1 cellular context compared by ENCODE assay signal in the genomic region with DNA sequence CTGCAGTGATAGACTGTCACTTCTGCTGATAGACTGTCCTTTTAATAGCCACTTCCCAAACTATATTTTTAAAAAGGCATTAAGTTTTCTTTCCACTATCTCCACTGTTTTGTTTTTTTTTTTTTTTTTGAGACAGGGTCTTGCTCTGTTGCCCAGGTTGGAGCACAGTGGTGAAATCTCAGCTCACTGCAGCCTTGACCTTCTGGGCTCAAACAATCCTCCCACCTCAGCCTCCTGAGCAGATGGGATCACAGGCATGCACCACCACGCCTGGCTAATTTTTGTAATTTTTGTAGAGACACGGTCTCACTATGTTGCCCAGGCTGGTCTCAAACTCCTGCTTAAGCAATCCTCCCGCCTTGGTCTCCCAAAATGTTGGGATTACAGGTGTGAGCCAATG. TPM values are rescaled to one million over a fixed set of nuclear protein-coding genes. Genes with fewer than 3 reads are reported as not detected.
"Had no signal": no experiment of that assay in that cellular context is flagged by ENCODE, and none has a peak within 500 bp of the region (broad histone marks: within the 10 kb centered on the region; RNA-seq: fewer than 3 reads in every experiment).

No MANE protein-coding gene starts in this region.

RNA-seq across cellular contexts. Expression of a gene that starts 7.1 kb away (rescaled TPM):
- total RNA-seq: G401 had no signal
